ENCODE assay signal across 29 cellular contexts in the genomic region with DNA sequence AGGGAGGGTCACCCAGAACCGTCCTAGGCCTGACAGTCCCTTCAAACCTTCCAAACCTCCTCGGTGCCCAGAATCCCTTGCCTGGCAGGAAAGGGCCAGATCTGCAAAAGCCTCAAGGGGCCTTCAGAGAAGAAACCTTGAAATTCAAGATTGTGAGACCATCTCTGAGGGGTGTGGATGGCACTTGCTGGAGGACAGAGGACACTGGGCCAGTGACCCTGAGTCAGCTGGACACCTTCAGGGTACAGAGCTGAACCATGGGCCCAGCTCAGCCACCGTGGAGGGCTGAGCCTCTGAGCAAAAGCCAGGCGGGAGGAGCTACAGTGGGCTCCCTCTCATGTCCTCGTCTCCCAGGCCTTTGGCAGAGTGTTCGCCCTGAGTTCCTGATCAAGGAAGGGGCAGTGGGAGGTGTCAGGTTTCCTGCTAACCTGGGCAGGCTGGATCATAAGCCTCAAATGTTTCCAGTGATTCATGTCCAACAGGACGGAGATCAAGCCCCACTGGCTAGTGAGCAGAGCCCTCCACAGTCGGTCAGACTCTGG. TPM values are rescaled to one million over a fixed set of nuclear protein-coding genes. Genes with fewer than 3 reads are reported as not detected.
DNase-seq lines count a peak whose midpoint lies in the region; ATAC-seq, FAIRE-seq and TF ChIP-seq lines count a peak whose summit lies in the region.
"Had no signal": no experiment of that assay in that cellular context is flagged by ENCODE, and none has a peak within 500 bp of the region (broad histone marks: within the 10 kb centered on the region; RNA-seq: fewer than 3 reads in every experiment).

No MANE protein-coding gene starts in this region.

- FAIRE-seq in HepG2 (lab: Jason Lieb, UNC) (no peak), H54 (lab: Jason Lieb, UNC) (no peak)
- FAIRE-seq: GM12891, GM18507, HTR-8/SVneo had no signal

- H4K20me1 ChIP-seq in HepG2 (ENCODE audit: insufficient read depth, low read length): no peaks in the 10 kb centered on the region

- in situ Hi-C loops in HepG2 (cut with HindIII; ENCODE audit: extremely low pct_ligation_motif_present, low pct_unique_long_range_greater_than_20kb): no loop called here

- TF ChIP-seq POLR2A in HepG2 (IDR thresholded peaks at IDR 0.05; ENCODE audit: insufficient read depth in 1 of 2, low read depth in 2 of 2, low read length in 2 of 2) (peak; percentile 28 to 68; a peak in 3 of 4 replicates), right lobe of liver (IDR thresholded peaks at IDR 0.05) (no peak), H54 (IDR thresholded peaks at IDR 0.05; ENCODE audit: low read depth, low read length) (no peak)

- H3K4me2 ChIP-seq in HepG2 (ENCODE audit: low read depth, low read length): peak overlapping the region; percentile 50

- no peaks in the 10 kb centered on the region for H3K9me3 Mint-ChIP-seq in nephron progenitor cell
- H3K9me3 Mint-ChIP-seq in activated CD4-positive, alpha-beta T cell treated with anti-CD3 and anti-CD28 coated beads, Interleukin-2, amount 10 ng/mL, durations not matched to agents 24 days and 14 days: no peaks in the 10 kb centered on the region
- H3K9me3 Mint-ChIP-seq: CD4-positive, alpha-beta T cell; IgD-negative memory B cell had no signal

- no peak for TF ChIP-seq RAD21 in HepG2 (CRISPR knock-in tag; IDR thresholded peaks at IDR 0.05)

- H3K27ac ChIP-seq in HepG2 (ENCODE audit: extremely low read length, insufficient read depth, low read length): peak overlapping the region; percentile 3
- H3K27ac ChIP-seq in right lobe of liver: no peak overlapping the region
- no peak overlapping the region for H3K27ac ChIP-seq in upper lobe of right lung
- H3K27ac ChIP-seq: HL-60, SJSA1 had no signal

- peak overlapping the region; percentile 61 for H3K27ac Mint-ChIP-seq in nephron progenitor cell
- H3K27ac Mint-ChIP-seq in activated CD4-positive, alpha-beta T cell treated with anti-CD3 and anti-CD28 coated beads, Interleukin-2, amount 10 ng/mL, durations not matched to agents 24 days and 14 days: no peak overlapping the region
- H3K27ac Mint-ChIP-seq: CD4-positive, alpha-beta T cell; HFFc6; IgD-negative memory B cell had no signal

- BruUV-seq in HepG2 (replicated peaks; lab: Mats Ljungman, UMichigan): no TSS peak

- H3K79me2 ChIP-seq in HepG2 (ENCODE audit: insufficient read depth, low read length): no peaks in the 10 kb centered on the region

- H3K36me3 ChIP-seq in HepG2 (replicated peaks in 1 of 2; ENCODE audit: control insufficient read depth in 1 of 2, insufficient read depth in 2 of 2, low read length in 2 of 2) (no peaks in the 10 kb centered on the region), right lobe of liver (no peaks in the 10 kb centered on the region), upper lobe of right lung (no peaks in the 10 kb centered on the region)
- H3K36me3 ChIP-seq: BE2C, MG63, SJSA1 had no signal

- 41% methylated on average over 7 of the region's 8 CpGs for WGBS in HepG2 (ENCODE audit: low lambda C conversion rate)
- 92% methylated on average over 3 of the region's 8 CpGs for WGBS in right lobe of liver (ENCODE audit: insufficient coverage, low coverage, low lambda C conversion rate, missing lambda C conversion rate)

- CTCF ChIA-PET in HepG2 (lab: Yijun Ruan, JAX; ENCODE audit: low intra/inter-chr PET ratio, low total read pairs): no interaction called here

- POLR2A ChIA-PET in HepG2 (lab: Yijun Ruan, JAX): interaction anchor here (1.0 to 1.4 kb wide), 2 partner anchors 8 to 16 kb away, joined by 4 read pairs; a partner anchor contains a TSS

- H3K9me3 ChIP-seq in HepG2 (ENCODE audit: low read length) (no peaks in the 10 kb centered on the region), right lobe of liver (no peaks in the 10 kb centered on the region), upper lobe of right lung (no peaks in the 10 kb centered on the region)
- H3K9me3 ChIP-seq: BE2C, Caco-2, MG63, SJSA1 had no signal

- ATAC-seq in HepG2 (peak; percentile 81), right lobe of liver (no peak), upper lobe of right lung (peak; percentile 21), GM21528 (IDR thresholded peaks at IDR 0.05; ENCODE audit: low FRiP score, unreplicated experiment) (no peak)

- peaks cover 12% of the 10 kb centered on the region for H3K4me1 Mint-ChIP-seq in nephron progenitor cell
- H3K4me1 Mint-ChIP-seq in activated CD4-positive, alpha-beta T cell treated with anti-CD3 and anti-CD28 coated beads, Interleukin-2, amount 10 ng/mL, durations not matched to agents 24 days and 14 days: no peaks in the 10 kb centered on the region
- H3K4me1 Mint-ChIP-seq: IgD-negative memory B cell had no signal

- peak overlapping the region; percentile 46 for H3K9ac ChIP-seq in HepG2 (ENCODE audit: insufficient read depth, low read depth, low read length)

- peak overlapping the region; percentile 48 for H2AFZ ChIP-seq in HepG2 (ENCODE audit: low read length)

- peaks cover 4% of the 10 kb centered on the region for H3K27me3 Mint-ChIP-seq in nephron progenitor cell (ENCODE audit: low read depth, poor library complexity)
- H3K27me3 Mint-ChIP-seq in activated CD4-positive, alpha-beta T cell treated with anti-CD3 and anti-CD28 coated beads, Interleukin-2, amount 10 ng/mL, durations not matched to agents 24 days and 14 days: no peaks in the 10 kb centered on the region

- H3K36me3 Mint-ChIP-seq in nephron progenitor cell (ENCODE audit: low read depth): no peaks in the 10 kb centered on the region
- no peaks in the 10 kb centered on the region for H3K36me3 Mint-ChIP-seq in activated CD4-positive, alpha-beta T cell treated with anti-CD3 and anti-CD28 coated beads, Interleukin-2, amount 10 ng/mL, durations not matched to agents 24 days and 14 days (ENCODE audit: low read depth)

- TF ChIP-seq EP300 in HepG2 (IDR thresholded peaks at IDR 0.05; ENCODE audit: low read depth in 2 of 2, low read length in 2 of 2) (no peak), HepG2 (CRISPR knock-in tag; IDR thresholded peaks at IDR 0.05; ENCODE audit: borderline replicate concordance) (no peak)

- 0 out of 5 replicates have a peak, but pooled peaks cover 0 to 2% of the 10 kb centered on the region in 2 experiments for H3K27me3 ChIP-seq in HepG2 (ENCODE audit: control insufficient read depth in 1 of 2, insufficient read depth in 2 of 2, low read length in 2 of 2)
- no peaks in the 10 kb centered on the region for H3K27me3 ChIP-seq in right lobe of liver
- no peaks in the 10 kb centered on the region for H3K27me3 ChIP-seq in upper lobe of right lung
- H3K27me3 ChIP-seq: BE2C, MG63, SJSA1 had no signal

- DNase-seq in HepG2 (ENCODE audit: low spot score) (no peak), right lobe of liver (no peak), ecto neural progenitor cell (ENCODE audit: low spot score) (peak; percentile 41), nephron progenitor cell (peak; percentile 28), upper lobe of right lung (no peak), H54 (ENCODE audit: insufficient read length, low spot score) (no peak)
- no peak for DNase-seq in activated CD4-positive, alpha-beta T cell treated with anti-CD3 and anti-CD28 coated beads, Interleukin-2, amount 10 ng/mL, durations not matched to agents 24 days and 14 days
- DNase-seq: BE2C; Caco-2; CD4-positive, alpha-beta T cell; DMS153; EL; H7; HFFc6; Karpas-422; MG63; NCI-H1048; NCI-H1436; NCI-H2029; NCI-H2171 treated with DMSO at 0.1 percent for 48 hours had no signal

- H3K4me3 Mint-ChIP-seq in nephron progenitor cell: no peak overlapping the region
- no peak overlapping the region for H3K4me3 Mint-ChIP-seq in activated CD4-positive, alpha-beta T cell treated with anti-CD3 and anti-CD28 coated beads, Interleukin-2, amount 10 ng/mL, durations not matched to agents 24 days and 14 days
- H3K4me3 Mint-ChIP-seq: CD4-positive, alpha-beta T cell; HFFc6; IgD-negative memory B cell had no signal

- TF ChIP-seq CTCF in HepG2 (CRISPR knock-in tag; IDR thresholded peaks at IDR 0.05) (0 out of 2 replicates have a peak, but pooled peaks have one; percentile 7), right lobe of liver (IDR thresholded peaks at IDR 0.05) (no peak), nephron progenitor cell (IDR thresholded peaks at IDR 0.05) (no peak), upper lobe of right lung (IDR thresholded peaks at IDR 0.05) (no peak)

- H3K4me3 ChIP-seq in HepG2 (replicated peaks in 1 of 3; ENCODE audit: insufficient read depth in 1 of 3, low read depth in 2 of 3, low read length in 3 of 3) (peak overlapping the region in 1 of 3 experiments; percentile 38; a peak in 1 of 6 replicates), right lobe of liver (no peak overlapping the region), upper lobe of right lung (no peak overlapping the region)
- H3K4me3 ChIP-seq: MG63, SJSA1 had no signal

- intact Hi-C loops in HepG2 (cut with micrococcal nuclease; ENCODE audit: unreplicated experiment) (loop anchor here (10.0 kb wide), 1 partner anchor 143 kb away; no protein-coding TSS in a partner anchor), right lobe of liver (cut with DNase I) (no loop called here), upper lobe of right lung (cut with DNase I) (no loop called here)
- intact Hi-C loops in activated CD4-positive, alpha-beta T cell treated with anti-CD3 and anti-CD28 coated beads, Interleukin-2, amount 10 ng/mL, durations not matched to agents 24 days and 14 days (cut with micrococcal nuclease): no loop called here

- H3K4me1 ChIP-seq in HepG2 (ENCODE audit: insufficient read depth, low read length): peaks cover 74% of the 10 kb centered on the region
- peaks cover 0 to 8% (median 0%) of the 10 kb centered on the region in 4 donors for H3K4me1 ChIP-seq in right lobe of liver
- no peaks in the 10 kb centered on the region for H3K4me1 ChIP-seq in upper lobe of right lung
- H3K4me1 ChIP-seq: BE2C, Caco-2, SJSA1 had no signal

RNA-seq across cellular contexts. Expression of a gene that starts 3.0 kb away (rescaled TPM):
- not detected in 2 replicates for total RNA-seq in HepG2 (2016; rRNA removed; fragmentation: Illumina TruSeq; extraction: Trizol)
- not detected in 2 replicates for total RNA-seq in HepG2 (2016; cell fraction: cytosol; rRNA removed; fragmentation: Illumina TruSeq; extraction: Trizol; ENCODE audit: low read depth)
- total RNA-seq in HepG2 (2016; cell fraction: insoluble cytoplasmic fraction; rRNA removed; fragmentation: Illumina TruSeq; extraction: Trizol): not detected in 2 replicates
- total RNA-seq in HepG2 (2016; cell fraction: membrane; rRNA removed; fragmentation: Illumina TruSeq; extraction: Trizol): not detected in 2 replicates
- not detected in 2 replicates for total RNA-seq in HepG2 (2016; cell fraction: nucleus; rRNA removed; fragmentation: Illumina TruSeq; extraction: Trizol)
- polyA plus RNA-seq in HepG2 (2011; rRNA removed): 0.12 TPM in 1 of 2 replicates, not detected in the other
- polyA plus RNA-seq in HepG2 (2011; cell fraction: cytosol; rRNA removed): not detected in 2 replicates
- not detected in 2 replicates for polyA plus RNA-seq in HepG2 (2011; cell fraction: nucleus; rRNA removed)
- 0.07 and 0.16 TPM in 2 replicates for polyA plus RNA-seq in HepG2 (2012)
- polyA plus RNA-seq in HepG2 (2016; cell fraction: cytosol; fragmentation: Illumina TruSeq; extraction: Trizol; ENCODE audit: low read depth): not detected in 2 replicates
- polyA plus RNA-seq in HepG2 (2016; cell fraction: insoluble cytoplasmic fraction; fragmentation: Illumina TruSeq; extraction: Trizol; ENCODE audit: low read depth): not detected in 2 replicates
- polyA plus RNA-seq in HepG2 (2016; cell fraction: membrane; fragmentation: Illumina TruSeq; extraction: Trizol; ENCODE audit: low read depth): not detected in 2 replicates
- polyA plus RNA-seq in HepG2 (2016; cell fraction: nucleus; fragmentation: Illumina TruSeq; extraction: Trizol; ENCODE audit: insufficient read depth, low read depth): not detected in 2 replicates
- polyA minus RNA-seq in HepG2 (2011; rRNA and poly(A)+ RNA removed; ENCODE audit: low replicate concordance): 0.10 TPM in 1 of 2 replicates, not detected in the other
- polyA minus RNA-seq in HepG2 (2011; cell fraction: cytosol; rRNA and poly(A)+ RNA removed): not detected in 2 replicates
- polyA minus RNA-seq in HepG2 (2011; cell fraction: nucleus; rRNA and poly(A)+ RNA removed): not detected in 2 replicates
- not detected for total RNA-seq in right lobe of liver
- not detected for total RNA-seq in upper lobe of right lung
- total RNA-seq in activated CD4-positive, alpha-beta T cell treated with anti-CD3 and anti-CD28 coated beads, Interleukin-2, amount 10 ng/mL, durations not matched to agents 24 days and 14 days: not detected in 2 replicates
- total RNA-seq: A172; Caco-2; CD4-positive, alpha-beta T cell; H7; HFFc6; NCI-H460; SJSA1 had no signal
- polyA plus RNA-seq: IgD-negative memory B cell had no signal

RNA-seq across cellular contexts. Expression of a gene that starts 7.8 kb away (rescaled TPM):
- 9.1 and 11.1 TPM in 2 replicates for total RNA-seq in HepG2 (2016; rRNA removed; fragmentation: Illumina TruSeq; extraction: Trizol)
- 1.5 and 2.0 TPM in 2 replicates for total RNA-seq in HepG2 (2016; cell fraction: cytosol; rRNA removed; fragmentation: Illumina TruSeq; extraction: Trizol; ENCODE audit: low read depth)
- 9.2 and 10.1 TPM in 2 replicates for total RNA-seq in HepG2 (2016; cell fraction: insoluble cytoplasmic fraction; rRNA removed; fragmentation: Illumina TruSeq; extraction: Trizol)
- total RNA-seq in HepG2 (2016; cell fraction: membrane; rRNA removed; fragmentation: Illumina TruSeq; extraction: Trizol): 2.9 and 3.0 TPM in 2 replicates
- 5.0 and 5.8 TPM in 2 replicates for total RNA-seq in HepG2 (2016; cell fraction: nucleus; rRNA removed; fragmentation: Illumina TruSeq; extraction: Trizol)
- polyA plus RNA-seq in HepG2 (2011; rRNA removed): 15.0 and 21.0 TPM in 2 replicates
- polyA plus RNA-seq in HepG2 (2011; cell fraction: cytosol; rRNA removed): 10.9 and 16.3 TPM in 2 replicates
- polyA plus RNA-seq in HepG2 (2011; cell fraction: nucleus; rRNA removed): 25.0 and 31.6 TPM in 2 replicates
- polyA plus RNA-seq in HepG2 (2012): 12.0 and 19.6 TPM in 2 replicates
- 0.52 and 0.78 TPM in 2 replicates for polyA plus RNA-seq in HepG2 (2016; cell fraction: cytosol; fragmentation: Illumina TruSeq; extraction: Trizol; ENCODE audit: low read depth)
- 7.3 and 9.9 TPM in 2 replicates for polyA plus RNA-seq in HepG2 (2016; cell fraction: insoluble cytoplasmic fraction; fragmentation: Illumina TruSeq; extraction: Trizol; ENCODE audit: low read depth)
- polyA plus RNA-seq in HepG2 (2016; cell fraction: membrane; fragmentation: Illumina TruSeq; extraction: Trizol; ENCODE audit: low read depth): 1.1 and 1.3 TPM in 2 replicates
- 9.9 and 11.0 TPM in 2 replicates for polyA plus RNA-seq in HepG2 (2016; cell fraction: nucleus; fragmentation: Illumina TruSeq; extraction: Trizol; ENCODE audit: insufficient read depth, low read depth)
- 17.5 TPM in 1 of 2 replicates, not detected in the other for polyA minus RNA-seq in HepG2 (2011; rRNA and poly(A)+ RNA removed; ENCODE audit: low replicate concordance)
- polyA minus RNA-seq in HepG2 (2011; cell fraction: cytosol; rRNA and poly(A)+ RNA removed): 5.7 and 7.6 TPM in 2 replicates
- polyA minus RNA-seq in HepG2 (2011; cell fraction: nucleus; rRNA and poly(A)+ RNA removed): 17.1 and 30.2 TPM in 2 replicates
- total RNA-seq in right lobe of liver: 100 to 1,000 TPM in 4 of 6 experiments, 10 to 100 TPM in 2; 45.8 to 231 (median 151) TPM
- total RNA-seq in upper lobe of right lung: 4.5 TPM
- total RNA-seq in activated CD4-positive, alpha-beta T cell treated with anti-CD3 and anti-CD28 coated beads, Interleukin-2, amount 10 ng/mL, durations not matched to agents 24 days and 14 days: not detected in 2 replicates
- total RNA-seq: A172; Caco-2; CD4-positive, alpha-beta T cell; H7; HFFc6; NCI-H460; SJSA1 had no signal
- polyA plus RNA-seq: IgD-negative memory B cell had no signal

RNA-seq across cellular contexts. Expression of a gene that starts 49.0 kb away (rescaled TPM):
- total RNA-seq in HepG2 (2016; rRNA removed; fragmentation: Illumina TruSeq; extraction: Trizol) (not detected in 2 replicates), right lobe of liver (not detected), upper lobe of right lung (not detected)
- total RNA-seq in HepG2 (2016; cell fraction: cytosol; rRNA removed; fragmentation: Illumina TruSeq; extraction: Trizol; ENCODE audit: low read depth): not detected in 2 replicates
- total RNA-seq in HepG2 (2016; cell fraction: insoluble cytoplasmic fraction; rRNA removed; fragmentation: Illumina TruSeq; extraction: Trizol): not detected in 2 replicates
- total RNA-seq in HepG2 (2016; cell fraction: membrane; rRNA removed; fragmentation: Illumina TruSeq; extraction: Trizol): not detected in 2 replicates
- not detected in 2 replicates for total RNA-seq in HepG2 (2016; cell fraction: nucleus; rRNA removed; fragmentation: Illumina TruSeq; extraction: Trizol)
- polyA plus RNA-seq in HepG2 (2011; rRNA removed): not detected in 2 replicates
- not detected in 2 replicates for polyA plus RNA-seq in HepG2 (2011; cell fraction: cytosol; rRNA removed)
- not detected in 2 replicates for polyA plus RNA-seq in HepG2 (2011; cell fraction: nucleus; rRNA removed)
- not detected in 2 replicates for polyA plus RNA-seq in HepG2 (2012)
- not detected in 2 replicates for polyA plus RNA-seq in HepG2 (2016; cell fraction: cytosol; fragmentation: Illumina TruSeq; extraction: Trizol; ENCODE audit: low read depth)
- polyA plus RNA-seq in HepG2 (2016; cell fraction: insoluble cytoplasmic fraction; fragmentation: Illumina TruSeq; extraction: Trizol; ENCODE audit: low read depth): not detected in 2 replicates
- polyA plus RNA-seq in HepG2 (2016; cell fraction: membrane; fragmentation: Illumina TruSeq; extraction: Trizol; ENCODE audit: low read depth): not detected in 2 replicates
- not detected in 2 replicates for polyA plus RNA-seq in HepG2 (2016; cell fraction: nucleus; fragmentation: Illumina TruSeq; extraction: Trizol; ENCODE audit: insufficient read depth, low read depth)
- polyA minus RNA-seq in HepG2 (2011; rRNA and poly(A)+ RNA removed; ENCODE audit: low replicate concordance): not detected in 2 replicates
- not detected in 2 replicates for polyA minus RNA-seq in HepG2 (2011; cell fraction: cytosol; rRNA and poly(A)+ RNA removed)
- polyA minus RNA-seq in HepG2 (2011; cell fraction: nucleus; rRNA and poly(A)+ RNA removed): not detected in 2 replicates
- total RNA-seq in activated CD4-positive, alpha-beta T cell treated with anti-CD3 and anti-CD28 coated beads, Interleukin-2, amount 10 ng/mL, durations not matched to agents 24 days and 14 days: not detected in 2 replicates
- total RNA-seq: A172; Caco-2; CD4-positive, alpha-beta T cell; H7; HFFc6; NCI-H460; SJSA1 had no signal
- polyA plus RNA-seq: IgD-negative memory B cell had no signal

RNA-seq across cellular contexts. Expression of a gene that starts 49.8 kb away (rescaled TPM):
- total RNA-seq in HepG2 (2016; rRNA removed; fragmentation: Illumina TruSeq; extraction: Trizol) (10.6 and 16.3 TPM in 2 replicates), right lobe of liver (100 to 1,000 TPM; 120 to 532 (median 241) TPM), upper lobe of right lung (not detected)
- total RNA-seq in HepG2 (2016; cell fraction: cytosol; rRNA removed; fragmentation: Illumina TruSeq; extraction: Trizol; ENCODE audit: low read depth): 2.9 and 3.1 TPM in 2 replicates
- 11.7 and 15.3 TPM in 2 replicates for total RNA-seq in HepG2 (2016; cell fraction: insoluble cytoplasmic fraction; rRNA removed; fragmentation: Illumina TruSeq; extraction: Trizol)
- total RNA-seq in HepG2 (2016; cell fraction: membrane; rRNA removed; fragmentation: Illumina TruSeq; extraction: Trizol): 4.0 and 5.9 TPM in 2 replicates
- total RNA-seq in HepG2 (2016; cell fraction: nucleus; rRNA removed; fragmentation: Illumina TruSeq; extraction: Trizol): 28.0 and 30.1 TPM in 2 replicates
- polyA plus RNA-seq in HepG2 (2011; rRNA removed): 11.4 and 20.8 TPM in 2 replicates
- 5.3 and 12.2 TPM in 2 replicates for polyA plus RNA-seq in HepG2 (2011; cell fraction: cytosol; rRNA removed)
- 20.1 and 45.8 TPM in 2 replicates for polyA plus RNA-seq in HepG2 (2011; cell fraction: nucleus; rRNA removed)
- 30.0 and 36.4 TPM in 2 replicates for polyA plus RNA-seq in HepG2 (2012)
- 2.7 and 3.5 TPM in 2 replicates for polyA plus RNA-seq in HepG2 (2016; cell fraction: cytosol; fragmentation: Illumina TruSeq; extraction: Trizol; ENCODE audit: low read depth)
- polyA plus RNA-seq in HepG2 (2016; cell fraction: insoluble cytoplasmic fraction; fragmentation: Illumina TruSeq; extraction: Trizol; ENCODE audit: low read depth): 8.6 and 9.3 TPM in 2 replicates
- polyA plus RNA-seq in HepG2 (2016; cell fraction: membrane; fragmentation: Illumina TruSeq; extraction: Trizol; ENCODE audit: low read depth): 4.8 and 5.5 TPM in 2 replicates
- 37.9 and 41.5 TPM in 2 replicates for polyA plus RNA-seq in HepG2 (2016; cell fraction: nucleus; fragmentation: Illumina TruSeq; extraction: Trizol; ENCODE audit: insufficient read depth, low read depth)
- polyA minus RNA-seq in HepG2 (2011; rRNA and poly(A)+ RNA removed; ENCODE audit: low replicate concordance): 3.7 TPM in 1 of 2 replicates, not detected in the other
- 3.5 and 4.2 TPM in 2 replicates for polyA minus RNA-seq in HepG2 (2011; cell fraction: cytosol; rRNA and poly(A)+ RNA removed)
- 39.3 and 73.2 TPM in 2 replicates for polyA minus RNA-seq in HepG2 (2011; cell fraction: nucleus; rRNA and poly(A)+ RNA removed)
- 0.17 TPM in 1 of 2 replicates, not detected in the other for total RNA-seq in activated CD4-positive, alpha-beta T cell treated with anti-CD3 and anti-CD28 coated beads, Interleukin-2, amount 10 ng/mL, durations not matched to agents 24 days and 14 days
- total RNA-seq: A172; Caco-2; CD4-positive, alpha-beta T cell; H7; HFFc6; NCI-H460; SJSA1 had no signal
- polyA plus RNA-seq: IgD-negative memory B cell had no signal

Comparison
In these comparisons a context has a peak if more than half of its experiments do, and no peak if none do; other contexts are left out.
1. ATAC-seq: peak in HepG2 (single experiment) and upper lobe of right lung (single experiment); none in right lobe of liver (0 of 4) and GM21528 (single experiment).
2. POLR2A ChIP-seq: peak in HepG2 (2 of 2); none in right lobe of liver (single experiment) and H54 (single experiment).
3. DNase-seq: peak in ecto neural progenitor cell (single experiment) and nephron progenitor cell (single experiment); none in HepG2 (single experiment), right lobe of liver (0 of 3), upper lobe of right lung (single experiment), activated CD4-positive, alpha-beta T cell treated with anti-CD3 and anti-CD28 coated beads, Interleukin-2, amount 10 ng/mL, durations not matched to agents 24 days and 14 days (single experiment) and H54 (single experiment).